In genomic region chr2:17878222-17879136, GRCh38 we compare ENCODE assay signal across 9 cellular contexts. TPM values are rescaled to one million over a fixed set of nuclear protein-coding genes. Genes with fewer than 3 reads are reported as not detected.
DNase-seq lines count a peak whose midpoint lies in the region; ATAC-seq, FAIRE-seq and TF ChIP-seq lines count a peak whose summit lies in the region.
"Had no signal": no experiment of that assay in that cellular context is flagged by ENCODE, and none has a peak within 500 bp of the region (broad histone marks: within the 10 kb centered on the region; RNA-seq: fewer than 3 reads in every experiment).

Gene KCNS3 (plus strand): TSS chr2:17878667. CDS start chr2:17931009, 52,342 bp downstream.

- no peak for TF ChIP-seq CTCF in CD14-positive monocyte (IDR thresholded peaks at IDR 0.05)
- no peak for TF ChIP-seq CTCF in bronchial epithelial cell (IDR thresholded peaks at IDR 0.05; ENCODE audit: insufficient read depth, low read length, severe bottlenecking)

- peak within 1 kb of the TSS; percentile 80 to 94 for H3K4me3 Mint-ChIP-seq in CD14-positive monocyte
- H3K4me3 Mint-ChIP-seq in stimulated activated naive CD8-positive, alpha-beta T cell treated with anti-CD3 and anti-CD28 coated beads, Interleukin-15, Interleukin-2, amounts not matched to agents 100 ng/mL and 50 ng/mL, for 24 hours, result peak within 1 kb of the TSS; percentile 81

- DNase-seq in CD14-positive monocyte (ENCODE audit: low spot score) (no peak), NT2/D1 (ENCODE audit: low read depth, low spot score) (peak; percentile 25), bronchial epithelial cell (ENCODE audit: low read depth) (no peak), kidney tubule cell (ENCODE audit: low spot score) (peak; percentile 62)
- DNase-seq in central memory CD4-positive, alpha-beta T cell, result no peak

- FAIRE-seq in bronchial epithelial cell (lab: Jason Lieb, UNC), result no peak

- H3K36me3 ChIP-seq in NT2/D1 (ENCODE audit: insufficient read depth, insufficient read length, low read length), result no peaks in the 10 kb centered on the region
- no peaks in the 10 kb centered on the region for H3K36me3 ChIP-seq in bronchial epithelial cell (ENCODE audit: control insufficient read depth, insufficient read depth, low read length)

- peaks cover 19% of the 10 kb centered on the region for H3K4me1 Mint-ChIP-seq in CD14-positive monocyte
- H3K4me1 Mint-ChIP-seq in stimulated activated naive CD8-positive, alpha-beta T cell treated with anti-CD3 and anti-CD28 coated beads, Interleukin-15, Interleukin-2, amounts not matched to agents 100 ng/mL and 50 ng/mL, for 24 hours (ENCODE audit: low read depth), result peaks cover 13% of the 10 kb centered on the region

- H3K27me3 ChIP-seq in NT2/D1 (ENCODE audit: insufficient read depth, insufficient read length), result peaks cover 54% of the 10 kb centered on the region
- H3K27me3 ChIP-seq in bronchial epithelial cell (ENCODE audit: control insufficient read depth, insufficient read depth, low read length), result peaks cover 7% of the 10 kb centered on the region

- H3K4me3 ChIP-seq in NT2/D1 (ENCODE audit: insufficient read length, low read depth) (peak within 1 kb of the TSS; percentile 73), bronchial epithelial cell (ENCODE audit: low read depth, low read length) (peak within 1 kb of the TSS; percentile 61)

- H3K27me3 Mint-ChIP-seq in CD14-positive monocyte (ENCODE audit: low read depth in 3 of 3), result peaks cover 67 to 79% (median 71%) of the 10 kb centered on the region in 3 donors
- peaks cover 74% of the 10 kb centered on the region for H3K27me3 Mint-ChIP-seq in stimulated activated naive CD8-positive, alpha-beta T cell treated with anti-CD3 and anti-CD28 coated beads, Interleukin-15, Interleukin-2, amounts not matched to agents 100 ng/mL and 50 ng/mL, for 24 hours

- H3K36me3 Mint-ChIP-seq in CD14-positive monocyte, result peaks cover 0 to 9% of the 10 kb centered on the region in 2 donors
- H3K36me3 Mint-ChIP-seq in stimulated activated naive CD8-positive, alpha-beta T cell treated with anti-CD3 and anti-CD28 coated beads, Interleukin-15, Interleukin-2, amounts not matched to agents 100 ng/mL and 50 ng/mL, for 24 hours (ENCODE audit: low read depth), result no peaks in the 10 kb centered on the region

- no peaks in the 10 kb centered on the region for H3K9me3 ChIP-seq in NT2/D1 (ENCODE audit: insufficient read depth, low read length)

- H3K4me1 ChIP-seq in NT2/D1 (ENCODE audit: insufficient read depth, insufficient read length), result peaks cover 6% of the 10 kb centered on the region

- no peak within 1 kb of the TSS for H3K27ac Mint-ChIP-seq in CD14-positive monocyte
- no peak within 1 kb of the TSS for H3K27ac Mint-ChIP-seq in stimulated activated naive CD8-positive, alpha-beta T cell treated with anti-CD3 and anti-CD28 coated beads, Interleukin-15, Interleukin-2, amounts not matched to agents 100 ng/mL and 50 ng/mL, for 24 hours

- peaks cover 1 to 22% (median 17%) of the 10 kb centered on the region in 7 donors for H3K9me3 Mint-ChIP-seq in CD14-positive monocyte
- peaks cover 3% of the 10 kb centered on the region for H3K9me3 Mint-ChIP-seq in stimulated activated naive CD8-positive, alpha-beta T cell treated with anti-CD3 and anti-CD28 coated beads, Interleukin-15, Interleukin-2, amounts not matched to agents 100 ng/mL and 50 ng/mL, for 24 hours

- intact Hi-C loops in CD14-positive monocyte (cut with micrococcal nuclease), result no loop called here

- peak within 1 kb of the TSS; percentile 79 for H3K9ac ChIP-seq in NT2/D1 (ENCODE audit: insufficient read length, low read depth)

- ATAC-seq in GM18907 (IDR thresholded peaks at IDR 0.05; ENCODE audit: unreplicated experiment) (peak; percentile 85), HG03066 (IDR thresholded peaks at IDR 0.05; ENCODE audit: low read depth, unreplicated experiment) (peak; percentile 64)

RNA-seq across cellular contexts. Expression of gene KCNS3, which starts in this region (rescaled TPM):
- polyA plus RNA-seq in CD14-positive monocyte, result not detected
- total RNA-seq in bronchial epithelial cell, result 3.7 and 6.8 TPM in 2 replicates
- total RNA-seq: T-helper 1 cell treated with Interleukin-12 subunit alpha and Interleukin-12 subunit beta and Interleukin-4 antibody, amounts not matched to agents 30 ng/mL and 1 ng/mL, for 36 hours had no signal

Comparison
In these comparisons a context has a peak if more than half of its experiments do, and no peak if none do; other contexts are left out.
1. DNase-seq: peak in NT2/D1 (single experiment) and kidney tubule cell (single experiment); none in CD14-positive monocyte (single experiment), bronchial epithelial cell (single experiment) and central memory CD4-positive, alpha-beta T cell (single experiment).